Comparison of ENCODE assay signal across 1 cellular context in the genomic region with DNA sequence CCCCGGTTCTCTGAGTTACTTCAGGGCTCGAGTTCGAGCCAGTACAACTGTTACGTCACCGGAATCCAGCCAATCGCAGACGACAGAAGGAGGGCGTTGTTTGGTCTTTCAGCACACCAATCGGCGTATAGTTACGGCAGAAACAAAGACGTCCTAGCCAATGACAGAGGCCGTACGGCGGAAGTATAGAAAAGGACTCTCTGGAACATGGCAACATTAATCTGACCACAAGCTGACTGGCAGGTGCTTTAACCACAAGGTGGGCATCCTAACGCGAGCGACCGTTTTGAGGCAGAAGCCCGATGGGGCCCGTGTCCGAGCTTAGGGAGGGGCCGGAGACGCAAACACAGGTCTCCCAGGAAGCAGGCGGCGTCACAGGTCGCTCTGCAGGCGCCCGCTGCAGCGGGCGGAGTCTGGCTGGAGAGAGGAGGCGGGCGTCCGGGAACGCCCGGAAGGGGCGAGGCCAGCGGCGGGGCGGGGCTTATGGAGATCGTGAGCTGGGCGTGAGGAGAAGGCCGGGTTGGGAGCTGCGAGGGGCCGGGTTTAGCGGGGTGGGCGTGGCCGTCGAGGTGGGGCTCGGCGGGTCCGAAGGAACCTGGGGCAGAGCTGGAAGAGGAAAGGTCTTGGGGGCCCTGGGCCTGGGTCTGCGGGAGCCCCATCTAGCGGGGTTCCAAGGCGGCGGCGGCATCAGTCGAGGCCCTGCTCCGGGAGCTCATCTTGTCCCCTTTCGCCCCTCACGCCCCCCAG.
TF ChIP-seq lines count a peak whose summit lies in the region.

A gene with protein sequence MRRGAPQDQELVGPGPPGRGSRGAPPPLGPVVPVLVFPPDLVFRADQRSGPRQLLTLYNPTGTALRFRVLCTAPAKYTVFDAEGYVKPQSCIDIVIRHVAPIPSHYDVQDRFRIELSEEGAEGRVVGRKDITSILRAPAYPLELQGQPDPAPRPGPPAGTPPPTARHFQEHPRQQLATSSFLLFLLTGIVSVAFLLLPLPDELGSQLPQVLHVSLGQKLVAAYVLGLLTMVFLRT (plus strand): TSS at position 558 of the 747 bp plus-strand sequence. CDS start 252 bp downstream, outside the sequence.

TF ChIP-seq in WTC11, 78 proteins besides CTCF, POLR2A, EP300 and RAD21 (continued from another document):
- no peak for TF ChIP-seq PRDM15 (CRISPR knock-in tag; IDR thresholded peaks at IDR 0.05)
- TF ChIP-seq ZNF423 (CRISPR knock-in tag; IDR thresholded peaks at IDR 0.05): no peak
- TF ChIP-seq TEAD4 (CRISPR knock-in tag; IDR thresholded peaks at IDR 0.05): no peak
- no peak for TF ChIP-seq PREB (CRISPR knock-in tag; IDR thresholded peaks at IDR 0.05; ENCODE audit: borderline replicate concordance)
- TF ChIP-seq JUN (CRISPR knock-in tag; IDR thresholded peaks at IDR 0.05): no peak
- TF ChIP-seq, protein P1, sequence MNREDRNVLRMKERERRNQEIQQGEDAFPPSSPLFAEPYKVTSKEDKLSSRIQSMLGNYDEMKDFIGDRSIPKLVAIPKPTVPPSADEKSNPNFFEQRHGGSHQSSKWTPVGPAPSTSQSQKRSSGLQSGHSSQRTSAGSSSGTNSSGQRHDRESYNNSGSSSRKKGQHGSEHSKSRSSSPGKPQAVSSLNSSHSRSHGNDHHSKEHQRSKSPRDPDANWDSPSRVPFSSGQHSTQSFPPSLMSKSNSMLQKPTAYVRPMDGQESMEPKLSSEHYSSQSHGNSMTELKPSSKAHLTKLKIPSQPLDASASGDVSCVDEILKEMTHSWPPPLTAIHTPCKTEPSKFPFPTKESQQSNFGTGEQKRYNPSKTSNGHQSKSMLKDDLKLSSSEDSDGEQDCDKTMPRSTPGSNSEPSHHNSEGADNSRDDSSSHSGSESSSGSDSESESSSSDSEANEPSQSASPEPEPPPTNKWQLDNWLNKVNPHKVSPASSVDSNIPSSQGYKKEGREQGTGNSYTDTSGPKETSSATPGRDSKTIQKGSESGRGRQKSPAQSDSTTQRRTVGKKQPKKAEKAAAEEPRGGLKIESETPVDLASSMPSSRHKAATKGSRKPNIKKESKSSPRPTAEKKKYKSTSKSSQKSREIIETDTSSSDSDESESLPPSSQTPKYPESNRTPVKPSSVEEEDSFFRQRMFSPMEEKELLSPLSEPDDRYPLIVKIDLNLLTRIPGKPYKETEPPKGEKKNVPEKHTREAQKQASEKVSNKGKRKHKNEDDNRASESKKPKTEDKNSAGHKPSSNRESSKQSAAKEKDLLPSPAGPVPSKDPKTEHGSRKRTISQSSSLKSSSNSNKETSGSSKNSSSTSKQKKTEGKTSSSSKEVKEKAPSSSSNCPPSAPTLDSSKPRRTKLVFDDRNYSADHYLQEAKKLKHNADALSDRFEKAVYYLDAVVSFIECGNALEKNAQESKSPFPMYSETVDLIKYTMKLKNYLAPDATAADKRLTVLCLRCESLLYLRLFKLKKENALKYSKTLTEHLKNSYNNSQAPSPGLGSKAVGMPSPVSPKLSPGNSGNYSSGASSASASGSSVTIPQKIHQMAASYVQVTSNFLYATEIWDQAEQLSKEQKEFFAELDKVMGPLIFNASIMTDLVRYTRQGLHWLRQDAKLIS (CRISPR knock-in tag; IDR thresholded peaks at IDR 0.05; ENCODE audit: borderline replicate concordance): no peak
- no peak for TF ChIP-seq NR3C1 (CRISPR knock-in tag; conservative IDR thresholded peaks at IDR 0.05; ENCODE audit: low read depth)
- no peak for TF ChIP-seq ETV6 (CRISPR knock-in tag; IDR thresholded peaks at IDR 0.05)
- TF ChIP-seq ELF4 (CRISPR knock-in tag; IDR thresholded peaks at IDR 0.05; ENCODE audit: low read depth): no peak
- TF ChIP-seq ZSCAN18 (CRISPR knock-in tag; IDR thresholded peaks at IDR 0.05): no peak
- TF ChIP-seq HMGXB4 (CRISPR knock-in tag; IDR thresholded peaks at IDR 0.05): no peak; the same call in 1 of the 2 replicates
- TF ChIP-seq SP1 (CRISPR knock-in tag; conservative IDR thresholded peaks at IDR 0.05): 0 out of 2 replicates have a peak, but pooled peaks have one; percentile 31
- TF ChIP-seq OVOL2 (CRISPR knock-in tag; IDR thresholded peaks at IDR 0.05; ENCODE audit: borderline replicate concordance): 0 out of 2 replicates have a peak, but pooled peaks have one; percentile 62
- TF ChIP-seq MYBL2 (CRISPR knock-in tag; IDR thresholded peaks at IDR 0.05): no peak
- TF ChIP-seq MLX (CRISPR knock-in tag; IDR thresholded peaks at IDR 0.05): no peak
- no peak for TF ChIP-seq NFATC4 (CRISPR knock-in tag; IDR thresholded peaks at IDR 0.05)
- TF ChIP-seq, protein P2, sequence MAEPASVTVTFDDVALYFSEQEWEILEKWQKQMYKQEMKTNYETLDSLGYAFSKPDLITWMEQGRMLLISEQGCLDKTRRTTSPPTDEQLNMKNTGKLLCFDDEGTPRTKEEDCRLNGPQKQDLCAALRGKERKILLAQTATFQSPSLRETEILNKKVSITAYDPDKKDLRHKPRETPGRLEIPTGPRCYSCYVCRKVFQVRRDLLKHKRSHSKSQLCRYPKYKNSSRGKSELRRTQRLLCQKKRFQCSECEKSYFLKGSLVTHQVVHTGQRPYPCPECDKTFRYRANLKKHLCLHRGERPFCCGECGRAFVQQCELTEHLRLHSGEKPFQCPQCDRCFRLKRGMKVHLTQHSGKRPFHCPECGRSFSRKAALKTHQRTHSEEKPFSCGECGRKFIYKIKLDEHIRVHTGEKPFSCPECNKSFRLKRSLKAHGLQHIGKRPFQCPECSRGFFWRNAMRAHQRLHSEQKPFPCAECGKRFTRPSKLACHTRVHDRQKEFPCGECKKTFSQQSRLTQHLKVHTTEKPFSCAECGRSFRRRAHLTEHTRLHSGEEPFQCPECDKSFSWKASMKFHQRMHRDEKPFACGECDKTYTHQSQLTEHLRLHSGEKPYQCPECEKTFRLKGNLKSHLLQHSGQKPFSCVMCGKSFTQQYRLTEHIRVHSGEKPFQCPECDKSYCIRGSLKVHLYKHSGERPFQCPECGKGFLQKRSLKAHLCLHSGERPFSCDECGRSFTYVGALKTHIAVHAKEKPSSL (CRISPR knock-in tag; conservative IDR thresholded peaks at IDR 0.05): no peak
